12 cellular contexts compared by ENCODE assay signal in genomic region chr5:141149812-141150211, GRCh38. TPM values are rescaled to one million over a fixed set of nuclear protein-coding genes. Genes with fewer than 3 reads are reported as not detected.
DNase-seq lines count a peak whose midpoint lies in the region; ATAC-seq and TF ChIP-seq lines count a peak whose summit lies in the region.
"Had no signal": no experiment of that assay in that cellular context is flagged by ENCODE, and none has a peak within 500 bp of the region (broad histone marks: within the 10 kb centered on the region; RNA-seq: fewer than 3 reads in every experiment).

TSS of gene PCDHB6 (plus strand) at chr5:141150057. CDS start at chr5:141150258, 201 bp downstream.

- no peak within 1 kb of the TSS for H3K27ac Mint-ChIP-seq in MCF 10A (ENCODE audit: low read depth, unreplicated experiment)
- H3K27ac Mint-ChIP-seq in naive thymus-derived CD4-positive, alpha-beta T cell = peak within 1 kb of the TSS in 1 of 9 donors; percentile 20
- H3K27ac Mint-ChIP-seq: activated naive CD8-positive, alpha-beta T cell treated with anti-CD3 and anti-CD28 coated beads, Interleukin-2, amount 10 ng/mL, durations not matched to agents 7 days and 5 days; stimulated activated effector memory CD8-positive, alpha-beta T cell treated with anti-CD3 and anti-CD28 coated beads, Interleukin-12 subunit alpha, Interleukin-12 subunit beta, amount 100 ng/mL, for 72 hours; T-cell had no signal

- H3K36me3 Mint-ChIP-seq in MCF 10A (ENCODE audit: insufficient read depth, unreplicated experiment) = no peaks in the 10 kb centered on the region
- peaks cover 0 to 16% (median 5%) of the 10 kb centered on the region in 5 donors for H3K36me3 Mint-ChIP-seq in naive thymus-derived CD4-positive, alpha-beta T cell
- H3K36me3 Mint-ChIP-seq: stimulated activated effector memory CD8-positive, alpha-beta T cell treated with anti-CD3 and anti-CD28 coated beads, Interleukin-12 subunit alpha, Interleukin-12 subunit beta, amount 100 ng/mL, for 72 hours had no signal

- no peak within 1 kb of the TSS for H3K4me3 ChIP-seq in naive thymus-derived CD4-positive, alpha-beta T cell (ENCODE audit: low read length)

- peak within 1 kb of the TSS; percentile 55 for H3K4me3 Mint-ChIP-seq in MCF 10A (ENCODE audit: unreplicated experiment)
- peak within 1 kb of the TSS in 7 of 10 donors; percentile 34 to 71 (median 50) for H3K4me3 Mint-ChIP-seq in naive thymus-derived CD4-positive, alpha-beta T cell
- H3K4me3 Mint-ChIP-seq: activated naive CD8-positive, alpha-beta T cell treated with anti-CD3 and anti-CD28 coated beads, Interleukin-2, amount 10 ng/mL, durations not matched to agents 7 days and 5 days; stimulated activated effector memory CD8-positive, alpha-beta T cell treated with anti-CD3 and anti-CD28 coated beads, Interleukin-12 subunit alpha, Interleukin-12 subunit beta, amount 100 ng/mL, for 72 hours had no signal

- no peak within 1 kb of the TSS for H3K27ac ChIP-seq in naive thymus-derived CD4-positive, alpha-beta T cell (ENCODE audit: low read depth, low read length)
- H3K27ac ChIP-seq: KMS-11 had no signal

- CTCF ChIA-PET in MCF 10A (lab: Yijun Ruan, JAX) = no interaction called here
- CTCF ChIA-PET in naive thymus-derived CD4-positive, alpha-beta T cell (lab: Charles Lee) = no interaction called here

- H3K36me3 ChIP-seq in naive thymus-derived CD4-positive, alpha-beta T cell (ENCODE audit: control insufficient read depth in 2 of 3, insufficient read depth in 3 of 3, low read length in 3 of 3) = no peaks in the 10 kb centered on the region

- no peak for ATAC-seq in naive thymus-derived CD4-positive, alpha-beta T cell
- ATAC-seq: stimulated activated effector memory CD8-positive, alpha-beta T cell treated with anti-CD3 and anti-CD28 coated beads, Interleukin-12 subunit alpha, Interleukin-12 subunit beta, amount 100 ng/mL, for 72 hours; T-cell had no signal

- TF ChIP-seq CTCF in LNCAP (IDR thresholded peaks at IDR 0.05) (peak; percentile 48), MCF 10A (IDR thresholded peaks at IDR 0.05; ENCODE audit: unreplicated experiment) (no peak)

- no peaks in the 10 kb centered on the region for H3K4me1 Mint-ChIP-seq in MCF 10A (ENCODE audit: insufficient read depth, unreplicated experiment)
- H3K4me1 Mint-ChIP-seq in naive thymus-derived CD4-positive, alpha-beta T cell = peaks cover 0 to 6% (median 5%) of the 10 kb centered on the region in 7 donors
- H3K4me1 Mint-ChIP-seq: activated naive CD8-positive, alpha-beta T cell treated with anti-CD3 and anti-CD28 coated beads, Interleukin-2, amount 10 ng/mL, durations not matched to agents 7 days and 5 days had no signal

- H3K27me3 Mint-ChIP-seq in MCF 10A (ENCODE audit: insufficient read depth, unreplicated experiment) = no peaks in the 10 kb centered on the region
- H3K27me3 Mint-ChIP-seq in naive thymus-derived CD4-positive, alpha-beta T cell = peaks cover 8 to 56% (median 55%) of the 10 kb centered on the region in 5 donors
- H3K27me3 Mint-ChIP-seq: activated naive CD8-positive, alpha-beta T cell treated with anti-CD3 and anti-CD28 coated beads, Interleukin-2, amount 10 ng/mL, durations not matched to agents 7 days and 5 days had no signal

- H3K4me1 ChIP-seq in naive thymus-derived CD4-positive, alpha-beta T cell (ENCODE audit: control insufficient read depth in 2 of 2, insufficient read depth in 2 of 2, low read length in 2 of 2) = no peaks in the 10 kb centered on the region

- peaks cover 24% of the 10 kb centered on the region for H3K9me3 Mint-ChIP-seq in MCF 10A (ENCODE audit: unreplicated experiment)
- peaks cover 5 to 52% (median 31%) of the 10 kb centered on the region in 11 donors for H3K9me3 Mint-ChIP-seq in naive thymus-derived CD4-positive, alpha-beta T cell

- intact Hi-C loops in MCF 10A (cut with micrococcal nuclease) = no loop called here
- intact Hi-C loops in naive thymus-derived CD4-positive, alpha-beta T cell (cut with micrococcal nuclease) = no loop called here

- BruUV-seq in MCF 10A (replicated peaks; lab: Mats Ljungman, UMichigan) = no TSS peak

- DNase-seq in DMS53 (lab: John Stamatoyannopoulos, UW) = peak; percentile 70
- peak; percentile 6 for DNase-seq in MCF 10A (ENCODE audit: unreplicated experiment)
- no peak for DNase-seq in naive thymus-derived CD4-positive, alpha-beta T cell
- DNase-seq in HCEC 1CT = no peak
- DNase-seq in T1000 (lab: John Stamatoyannopoulos, UW) = no peak
- no peak for DNase-seq in NCI-H2196 (lab: John Stamatoyannopoulos, UW; ENCODE audit: unreplicated experiment)
- no peak for DNase-seq in T-helper 2 cell
- DNase-seq: activated naive CD8-positive, alpha-beta T cell treated with anti-CD3 and anti-CD28 coated beads, Interleukin-2, amount 10 ng/mL, durations not matched to agents 7 days and 5 days had no signal

- H3K27me3 ChIP-seq in naive thymus-derived CD4-positive, alpha-beta T cell (ENCODE audit: control insufficient read depth in 2 of 2, insufficient read depth in 2 of 2, low read length in 2 of 2) = peaks cover 0 to 10% of the 10 kb centered on the region in 2 donors

- POLR2A ChIA-PET in MCF 10A (lab: Yijun Ruan, JAX) = interaction anchor here (0.6 to 0.7 kb wide), 2 partner anchors 340 to 369 kb away, joined by 3 read pairs; no protein-coding TSS in a partner anchor
- POLR2A ChIA-PET in naive thymus-derived CD4-positive, alpha-beta T cell (lab: Charles Lee) = no interaction called here

- no peaks in the 10 kb centered on the region for H3K9me3 ChIP-seq in naive thymus-derived CD4-positive, alpha-beta T cell (ENCODE audit: control insufficient read depth in 2 of 3, low read length in 3 of 3)

RNA-seq across cellular contexts. Expression of gene PCDHB6, which starts in this region (rescaled TPM):
- 0.19 and 0.22 TPM in 2 replicates for total RNA-seq in MCF 10A (2022)
- total RNA-seq in naive thymus-derived CD4-positive, alpha-beta T cell = not detected
- not detected for polyA plus RNA-seq in naive thymus-derived CD4-positive, alpha-beta T cell
- total RNA-seq: activated naive CD8-positive, alpha-beta T cell treated with anti-CD3 and anti-CD28 coated beads, Interleukin-2, amount 10 ng/mL, durations not matched to agents 7 days and 5 days; T-cell had no signal

Comparison
In these comparisons a context has a peak if more than half of its experiments do, and no peak if none do; other contexts are left out.
1. Peak in DNase-seq in MCF 10A; RNA of the gene not detected or under 1 TPM.